ENCODE assay signal across 2 cellular contexts in the genomic region with DNA sequence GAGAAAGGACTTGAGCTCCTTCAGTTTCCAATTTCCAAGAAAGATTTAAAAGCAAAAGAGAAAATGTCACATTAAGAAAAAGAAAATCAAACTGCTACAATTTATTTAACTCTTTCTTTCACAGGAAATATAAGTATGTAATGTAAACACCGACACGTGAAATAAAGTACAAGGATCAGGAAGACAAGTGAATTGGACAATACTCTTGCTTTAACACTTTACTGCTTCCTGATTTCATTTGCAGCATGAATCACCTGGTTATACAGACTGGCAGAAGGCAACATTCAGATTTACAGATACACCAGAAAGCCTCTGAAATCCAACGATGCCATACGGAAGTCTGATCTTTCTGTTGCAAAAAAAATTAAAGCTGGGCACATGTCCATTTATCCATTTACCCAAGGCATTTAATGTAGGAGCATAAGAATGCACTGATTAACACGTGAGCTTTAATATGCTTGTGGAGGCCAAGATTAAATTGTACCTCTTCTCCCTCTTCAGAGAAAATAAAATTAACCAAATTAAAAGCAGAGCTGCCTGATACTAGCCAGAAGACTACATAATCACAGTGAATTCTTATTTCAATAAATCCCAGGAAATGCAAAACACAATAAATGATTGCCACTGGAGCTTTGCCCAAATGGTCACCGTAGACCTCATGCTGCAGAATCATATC.
TF ChIP-seq lines count a peak whose summit lies in the region.

No MANE protein-coding gene starts in this region.

TF ChIP-seq in SK-N-SH, 30 proteins besides CTCF, POLR2A, EP300 and RAD21:
- TF ChIP-seq NRF1 (IDR thresholded peaks at IDR 0.05; ENCODE audit: low read depth, low read length) = no peak
- no peak for TF ChIP-seq PBX3 (IDR thresholded peaks at IDR 0.05)
- no peak for TF ChIP-seq NFIC (IDR thresholded peaks at IDR 0.05; ENCODE audit: borderline replicate concordance)
- TF ChIP-seq, protein P1, sequence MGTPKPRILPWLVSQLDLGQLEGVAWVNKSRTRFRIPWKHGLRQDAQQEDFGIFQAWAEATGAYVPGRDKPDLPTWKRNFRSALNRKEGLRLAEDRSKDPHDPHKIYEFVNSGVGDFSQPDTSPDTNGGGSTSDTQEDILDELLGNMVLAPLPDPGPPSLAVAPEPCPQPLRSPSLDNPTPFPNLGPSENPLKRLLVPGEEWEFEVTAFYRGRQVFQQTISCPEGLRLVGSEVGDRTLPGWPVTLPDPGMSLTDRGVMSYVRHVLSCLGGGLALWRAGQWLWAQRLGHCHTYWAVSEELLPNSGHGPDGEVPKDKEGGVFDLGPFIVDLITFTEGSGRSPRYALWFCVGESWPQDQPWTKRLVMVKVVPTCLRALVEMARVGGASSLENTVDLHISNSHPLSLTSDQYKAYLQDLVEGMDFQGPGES (IDR thresholded peaks at IDR 0.05; ENCODE audit: low read depth, low read length) = no peak
- no peak for TF ChIP-seq EZH2phosphoT487 (IDR thresholded peaks at IDR 0.05; ENCODE audit: borderline replicate concordance, low read depth)
- peak; percentile 35 for TF ChIP-seq CHD2 (IDR thresholded peaks at IDR 0.05; ENCODE audit: low read length, partially characterized antibody)
- TF ChIP-seq RFX5 (IDR thresholded peaks at IDR 0.05; ENCODE audit: low read length) = no peak
- peak; percentile 51 for TF ChIP-seq TCF12 (IDR thresholded peaks at IDR 0.05)
- peak; percentile 6; the same call in 1 of the 2 replicates for TF ChIP-seq SMC3 (IDR thresholded peaks at IDR 0.05; ENCODE audit: low read depth, low read length)
- 0 out of 2 replicates have a peak, but pooled peaks have one; percentile 18 for TF ChIP-seq TEAD4 (IDR thresholded peaks at IDR 0.05; ENCODE audit: borderline replicate concordance, insufficient read depth)
- no peak for TF ChIP-seq MXI1 (IDR thresholded peaks at IDR 0.05; ENCODE audit: low read depth, low read length)
- TF ChIP-seq RXRA (IDR thresholded peaks at IDR 0.05; ENCODE audit: borderline replicate concordance, low read depth) = no peak
- no peak for TF ChIP-seq FOXM1 (IDR thresholded peaks at IDR 0.05; ENCODE audit: low read depth)
- TF ChIP-seq GABPA (IDR thresholded peaks at IDR 0.05; ENCODE audit: low read depth) = no peak
- no peak for TF ChIP-seq POLR2AphosphoS5 (IDR thresholded peaks at IDR 0.05; ENCODE audit: low read depth, low read length)
- peak; percentile 23; the same call in 1 of the 2 replicates for TF ChIP-seq GATA2 (CRISPR knock-in tag; IDR thresholded peaks at IDR 0.05)
- peak; percentile 96 for TF ChIP-seq RCOR1 (IDR thresholded peaks at IDR 0.05; ENCODE audit: low read length)

TF ChIP-seq in endothelial cell of umbilical vein, 7 proteins besides CTCF, POLR2A, EP300 and RAD21:
- TF ChIP-seq MYC (IDR thresholded peaks at IDR 0.05; ENCODE audit: low read depth, low read length) = no peak
TF ChIP-seq in endothelial cell of umbilical vein: peak in this region for 0.
